In the genomic region with DNA sequence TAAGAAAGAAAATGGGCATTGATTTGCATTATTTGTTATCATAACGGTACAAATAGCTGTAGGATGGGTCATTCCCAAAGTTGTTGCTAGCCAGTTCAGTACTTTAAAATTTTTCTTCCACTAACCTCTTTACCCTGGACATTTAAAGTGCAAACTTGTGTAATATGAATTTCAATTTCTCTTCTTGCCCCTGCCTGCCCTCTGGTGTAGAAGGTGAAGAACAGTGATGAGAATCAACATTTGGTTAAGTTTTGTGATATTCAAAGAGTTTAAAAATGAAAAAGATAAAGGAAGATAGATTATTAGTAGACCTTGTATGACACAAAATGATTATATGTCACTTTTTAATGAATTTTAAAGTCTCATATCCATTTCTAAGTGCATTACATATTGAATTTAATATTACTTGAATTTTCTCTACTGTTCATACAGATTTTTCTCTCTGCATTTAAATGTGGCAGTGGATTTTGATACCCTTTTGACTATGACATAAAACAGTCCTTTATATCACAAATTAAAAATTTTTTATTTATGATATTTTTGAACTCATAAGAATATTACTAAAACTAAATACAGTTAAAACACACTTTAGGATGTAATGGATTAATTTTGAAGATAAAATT, we compare ENCODE assay signal across 8 cellular contexts.
DNase-seq lines count a peak whose midpoint lies in the region; ATAC-seq and TF ChIP-seq lines count a peak whose summit lies in the region.

No MANE protein-coding gene starts in this region.

- intact Hi-C loops in breast epithelium (cut with DNase I; ENCODE audit: low total_unique reads) = no loop called here

- no peaks in the 10 kb centered on the region for H3K79me2 ChIP-seq in Loucy (ENCODE audit: insufficient read depth, low read length)

- TF ChIP-seq POLR2A in breast epithelium (IDR thresholded peaks at IDR 0.05) = no peak

- no peaks in the 10 kb centered on the region for H3K27me3 Mint-ChIP-seq in nephron progenitor cell (ENCODE audit: low read depth, poor library complexity)

- no peaks in the 10 kb centered on the region for H3K9me3 ChIP-seq in Loucy (ENCODE audit: insufficient read depth, low read depth, low read length)
- H3K9me3 ChIP-seq in breast epithelium = no peaks in the 10 kb centered on the region

- no peak overlapping the region for H3K27ac Mint-ChIP-seq in nephron progenitor cell

- TF ChIP-seq CTCF in Loucy (conservative IDR thresholded peaks at IDR 0.05; ENCODE audit: low read length) (peak; percentile 84), breast epithelium (IDR thresholded peaks at IDR 0.05) (peak in 2 of 3 donors; percentile 21 to 33), nephron progenitor cell (IDR thresholded peaks at IDR 0.05) (peak; percentile 54)

- H3K4me3 ChIP-seq in Loucy (ENCODE audit: low read length, poor library complexity, severe bottlenecking) = no peak overlapping the region
- H3K4me3 ChIP-seq in breast epithelium = no peak overlapping the region

- DNase-seq in DMS53 treated with DMSO at 0.1 percent for 48 hours (lab: John Stamatoyannopoulos, UW; ENCODE audit: unreplicated experiment) = peak; percentile 43
- DNase-seq in breast epithelium (ENCODE audit: low spot score in 2 of 2) = no peak
- DNase-seq in nephron progenitor cell = no peak
- DNase-seq in activated CD8-positive, alpha-beta memory T cell treated with anti-CD3 and anti-CD28 coated beads, Interleukin-2, amount 50 U/mL, for 4 hours = no peak
- DNase-seq in ureter (ENCODE audit: low spot score) = no peak

- H4K20me1 ChIP-seq in Loucy (ENCODE audit: insufficient read depth, low read length, poor library complexity, severe bottlenecking) = no peaks in the 10 kb centered on the region

- peaks cover 5% of the 10 kb centered on the region for H3K4me1 Mint-ChIP-seq in nephron progenitor cell

- H3K36me3 Mint-ChIP-seq in nephron progenitor cell (ENCODE audit: low read depth) = peaks cover 7% of the 10 kb centered on the region

- peaks cover 4% of the 10 kb centered on the region for H3K9me3 Mint-ChIP-seq in nephron progenitor cell

- H3K4me1 ChIP-seq in Loucy (ENCODE audit: insufficient read depth, low read length, poor library complexity, severe bottlenecking) (peaks cover 11% of the 10 kb centered on the region), breast epithelium (no peaks in the 10 kb centered on the region)

- H3F3A ChIP-seq in Loucy (ENCODE audit: low read depth) = no peaks in the 10 kb centered on the region; the same call in 1 of the 2 replicates

- H3K36me3 ChIP-seq in Loucy (ENCODE audit: insufficient read depth, low read length) (no peaks in the 10 kb centered on the region), breast epithelium (no peaks in the 10 kb centered on the region)

- no peak overlapping the region for H3K27ac ChIP-seq in breast epithelium

- no peak overlapping the region for H3K4me2 ChIP-seq in Loucy (ENCODE audit: low read depth, low read length, poor library complexity, severe bottlenecking)

- H3K27me3 ChIP-seq in Loucy (ENCODE audit: insufficient read depth, low read length, poor library complexity, severe bottlenecking) = no peaks in the 10 kb centered on the region
- H3K27me3 ChIP-seq in breast epithelium = no peaks in the 10 kb centered on the region

- no peak overlapping the region for H3K4me3 Mint-ChIP-seq in nephron progenitor cell

- H3K9ac ChIP-seq in Loucy (ENCODE audit: low read depth, low read length, poor library complexity, severe bottlenecking) = no peak overlapping the region

- ATAC-seq in HG02885 (IDR thresholded peaks at IDR 0.05; ENCODE audit: poor library complexity, unreplicated experiment) (no peak), HG02571 (IDR thresholded peaks at IDR 0.05; ENCODE audit: unreplicated experiment) (no peak)

- no peak overlapping the region for H2AFZ ChIP-seq in Loucy (ENCODE audit: low read length)

- H3K9me2 ChIP-seq in Loucy (replicated peaks; ENCODE audit: low read depth, low read length) = no peaks in the 10 kb centered on the region

Comparison
In these comparisons a context has a peak if more than half of its experiments do, and no peak if none do; other contexts are left out.
1. CTCF ChIP-seq: peak in every context shown above with its lines; median percentile 84 in Loucy; 54 in nephron progenitor cell; 27 in breast epithelium.